ENCODE assay signal across 16 cellular contexts in the genomic region with DNA sequence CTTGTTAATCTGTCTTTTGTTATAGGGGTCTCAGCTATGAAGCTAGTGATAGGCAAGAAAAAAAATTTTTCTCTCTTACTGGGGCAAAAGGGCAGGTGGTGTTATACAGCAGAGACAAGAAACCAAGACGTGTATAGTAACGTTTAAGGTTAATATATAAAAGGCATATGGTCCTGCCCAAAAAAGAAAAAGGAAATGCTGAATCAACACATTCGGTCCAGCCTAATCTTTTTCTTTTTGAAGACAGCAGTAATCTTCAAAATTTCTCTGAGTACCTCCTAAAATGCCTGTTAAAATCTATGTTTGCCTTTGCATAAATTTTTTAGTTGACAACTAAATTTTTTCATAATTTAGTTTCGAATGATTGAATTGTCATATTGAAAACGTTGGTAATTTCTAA. TPM values are rescaled to one million over a fixed set of nuclear protein-coding genes. Genes with fewer than 3 reads are reported as not detected.
DNase-seq lines count a peak whose midpoint lies in the region; ATAC-seq, FAIRE-seq and TF ChIP-seq lines count a peak whose summit lies in the region.
"Had no signal": no experiment of that assay in that cellular context is flagged by ENCODE, and none has a peak within 500 bp of the region (broad histone marks: within the 10 kb centered on the region; RNA-seq: fewer than 3 reads in every experiment).

No MANE protein-coding gene starts in this region.

- H2BK20ac ChIP-seq in IMR-90 (ENCODE audit: low read depth, low read length) = no peak overlapping the region

- TF ChIP-seq CTCF in IMR-90 (conservative IDR thresholded peaks at IDR 0.05; ENCODE audit: low read depth, low read length) (no peak), smooth muscle cell (IDR thresholded peaks at IDR 0.05; ENCODE audit: borderline replicate concordance, insufficient read depth, poor library complexity, severe bottlenecking) (no peak)

- H3K18ac ChIP-seq in IMR-90 (ENCODE audit: low read depth, low read length) = no peak overlapping the region

- H3K9me3 ChIP-seq in IMR-90 (ENCODE audit: control insufficient read depth, insufficient read depth, low read length) (no peaks in the 10 kb centered on the region), smooth muscle cell (replicated peaks; ENCODE audit: low read depth) (no peaks in the 10 kb centered on the region)
- H3K9me3 ChIP-seq: BLaER1, Caco-2 had no signal

- H3K4ac ChIP-seq in IMR-90 (ENCODE audit: low read depth, low read length) = no peak overlapping the region

- H4K20me1 ChIP-seq in IMR-90 (ENCODE audit: insufficient read depth, low read length) (peaks cover 4% of the 10 kb centered on the region; the same call in 1 of the 2 replicates), smooth muscle cell (ENCODE audit: low read depth) (peaks cover 95% of the 10 kb centered on the region)
- H4K20me1 ChIP-seq: BLaER1 had no signal

- no TSS peak for BruUV-seq in IMR-90 (replicated peaks; lab: Mats Ljungman, UMichigan)

- H3K4me2 ChIP-seq in IMR-90 (ENCODE audit: low read depth, low read length) (no peak overlapping the region), smooth muscle cell (no peak overlapping the region)
- H3K4me2 ChIP-seq: BLaER1, GM23338 had no signal

- POLR2A ChIA-PET in IMR-90 (lab: Charles Lee; ENCODE audit: unreplicated experiment) = no interaction called here

- peaks cover 18% of the 10 kb centered on the region for H3F3A ChIP-seq in smooth muscle cell (ENCODE audit: low read depth)

- no peak overlapping the region for H2AFZ ChIP-seq in IMR-90 (replicated peaks; ENCODE audit: low read length, poor library complexity)
- H2AFZ ChIP-seq in smooth muscle cell (ENCODE audit: low read depth) = no peak overlapping the region
- H2AFZ ChIP-seq: GM23338 had no signal

- H3K9ac ChIP-seq in IMR-90 (ENCODE audit: low read depth, low read length) = no peak overlapping the region
- no peak overlapping the region for H3K9ac ChIP-seq in smooth muscle cell (ENCODE audit: low read depth)
- H3K9ac ChIP-seq: BLaER1 had no signal

- no peaks in the 10 kb centered on the region for H3K4me1 Mint-ChIP-seq in stimulated activated naive B cell treated with anti-CD40 and anti-IgM and Interleukin-4, amounts not matched to agents 10 μg/mL and 1 μg/mL and 100 μg/mL, for 72 hours
- H3K4me1 Mint-ChIP-seq: CD8-positive, alpha-beta memory T cell had no signal

- no peak overlapping the region for H2BK5ac ChIP-seq in IMR-90 (ENCODE audit: low read depth, low read length, poor library complexity, severe bottlenecking)

- H2BK120ac ChIP-seq in IMR-90 (ENCODE audit: low read depth, low read length) = no peak overlapping the region

- H3K4me3 ChIP-seq in IMR-90 (ENCODE audit: insufficient read depth, low read depth, low read length) (no peak overlapping the region), smooth muscle cell (no peak overlapping the region)
- H3K4me3 ChIP-seq: BLaER1, GM23338 had no signal

- no CpG with 5 or more reads among the region's 5 CpGs for WGBS in IMR-90 (ENCODE audit: extremely low coverage in 2 of 2, insufficient read length in 1 of 2), 2 experiments
- 97% methylated on average over 5 of the region's 5 CpGs for WGBS in smooth muscle cell (ENCODE audit: low lambda C conversion rate)

- H3K27ac Mint-ChIP-seq in stimulated activated naive B cell treated with anti-CD40 and anti-IgM and Interleukin-4, amounts not matched to agents 10 μg/mL and 1 μg/mL and 100 μg/mL, for 72 hours = no peak overlapping the region
- H3K27ac Mint-ChIP-seq: GM23338, H9 had no signal

- H3K27me3 Mint-ChIP-seq in stimulated activated naive B cell treated with anti-CD40 and anti-IgM and Interleukin-4, amounts not matched to agents 10 μg/mL and 1 μg/mL and 100 μg/mL, for 72 hours = no peaks in the 10 kb centered on the region
- H3K27me3 Mint-ChIP-seq: CD8-positive, alpha-beta memory T cell had no signal

- H4K8ac ChIP-seq in IMR-90 (ENCODE audit: low read depth in 2 of 2, low read length in 2 of 2) = no peak overlapping the region

- peak; percentile 26 for FAIRE-seq in RCC 7860 (lab: Jason Lieb, UNC)
- peak; percentile 24 for FAIRE-seq in colon (lab: Jason Lieb, UNC)
- FAIRE-seq: GM12892 had no signal

- H3K36me3 ChIP-seq in IMR-90 (ENCODE audit: control insufficient read depth, insufficient read depth, low read length) (peaks cover 14% of the 10 kb centered on the region), smooth muscle cell (ENCODE audit: low read depth) (peaks cover 38% of the 10 kb centered on the region)

- H3K23ac ChIP-seq in IMR-90 (ENCODE audit: low read depth, low read length) = no peak overlapping the region

- dilution Hi-C loops in IMR-90 (cut with HindIII; ENCODE audit: low sequenced_read_pairs, unreplicated experiment) = no loop called here

- H2AK9ac ChIP-seq in IMR-90 (replicated peaks; ENCODE audit: low read depth, low read length, poor library complexity) = no peak overlapping the region

- H3K27ac ChIP-seq in IMR-90 (ENCODE audit: insufficient read depth, low read length) = no peak overlapping the region
- H3K27ac ChIP-seq in smooth muscle cell (ENCODE audit: low read depth) = peak overlapping the region; percentile 51
- H3K27ac ChIP-seq: BLaER1 had no signal

- no peaks in the 10 kb centered on the region for H3K27me3 ChIP-seq in IMR-90 (ENCODE audit: control insufficient read depth, insufficient read depth, low read length)
- H3K27me3 ChIP-seq in smooth muscle cell (ENCODE audit: low read depth) = no peaks in the 10 kb centered on the region
- H3K27me3 ChIP-seq: BLaER1 had no signal

- no peak overlapping the region for H4K5ac ChIP-seq in IMR-90 (ENCODE audit: low read depth, low read length)

- H3K56ac ChIP-seq in IMR-90 (ENCODE audit: extremely low read depth, insufficient read depth, low read length) = no peak overlapping the region

- no peak for TF ChIP-seq POLR2A in IMR-90 (IDR thresholded peaks at IDR 0.05; ENCODE audit: low read depth, low read length)

- no peak overlapping the region for H2AK5ac ChIP-seq in IMR-90 (ENCODE audit: low read depth, low read length)

- H3K79me2 ChIP-seq in smooth muscle cell (ENCODE audit: low read depth) = peaks cover 18% of the 10 kb centered on the region

- CTCF ChIA-PET in IMR-90 (lab: Yijun Ruan, JAX) = no interaction called here

- no peak overlapping the region for H3K4me3 Mint-ChIP-seq in stimulated activated naive B cell treated with anti-CD40 and anti-IgM and Interleukin-4, amounts not matched to agents 10 μg/mL and 1 μg/mL and 100 μg/mL, for 72 hours
- H3K4me3 Mint-ChIP-seq: CD8-positive, alpha-beta memory T cell; GM23338; H9 had no signal

- ATAC-seq in IMR-90 (ENCODE audit: low read depth) = no peak
- no peak for ATAC-seq in stimulated activated naive B cell treated with anti-CD40 and anti-IgM and Interleukin-4, amounts not matched to agents 10 μg/mL and 1 μg/mL and 100 μg/mL, for 72 hours (replicated peaks)
- ATAC-seq in HG03571 (IDR thresholded peaks at IDR 0.05; ENCODE audit: unreplicated experiment) = no peak
- ATAC-seq: GM23338 had no signal

- intact Hi-C loops in IMR-90 (cut with micrococcal nuclease) = no loop called here

- H3K36me3 Mint-ChIP-seq in stimulated activated naive B cell treated with anti-CD40 and anti-IgM and Interleukin-4, amounts not matched to agents 10 μg/mL and 1 μg/mL and 100 μg/mL, for 72 hours = peaks cover 17 to 18% of the 10 kb centered on the region in 2 donors

- no peak overlapping the region for H4K91ac ChIP-seq in IMR-90 (ENCODE audit: insufficient read depth, low read depth, low read length)

- H3K79me1 ChIP-seq in IMR-90 (ENCODE audit: low read depth in 1 of 2, low read length in 2 of 2) = peaks cover 24 to 38% of the 10 kb centered on the region in 2 experiments

- H2BK15ac ChIP-seq in IMR-90 (ENCODE audit: low read depth, low read length) = no peak overlapping the region

- in situ Hi-C loops in IMR-90 (cut with MboI; ENCODE audit: low sequenced_read_pairs) = no loop called here

- no peak for DNase-seq in IMR-90
- DNase-seq in RCC 7860 (ENCODE audit: low spot score) = no peak
- no peak for DNase-seq in smooth muscle cell (lab: John Stamatoyannopoulos, UW; ENCODE audit: unreplicated experiment)
- DNase-seq in stimulated activated naive B cell treated with anti-CD40 and anti-IgM and Interleukin-4, amounts not matched to agents 10 μg/mL and 1 μg/mL and 100 μg/mL, for 72 hours = no peak
- no peak for DNase-seq in ureter (ENCODE audit: low spot score)
- DNase-seq: AML-193; Caco-2; CD8-positive, alpha-beta memory T cell; DND-41; GDM1; H9 had no signal

- no peak for TF ChIP-seq RAD21 in IMR-90 (IDR thresholded peaks at IDR 0.05; ENCODE audit: low read length)

- 0 out of 2 replicates have a peak, but pooled peaks cover 3% of the 10 kb centered on the region for H3K9me1 ChIP-seq in IMR-90 (ENCODE audit: insufficient read depth, low read length)

- no peak overlapping the region for H3K14ac ChIP-seq in IMR-90 (replicated peaks; ENCODE audit: low read depth, low read length)

- H3K9me3 Mint-ChIP-seq in stimulated activated naive B cell treated with anti-CD40 and anti-IgM and Interleukin-4, amounts not matched to agents 10 μg/mL and 1 μg/mL and 100 μg/mL, for 72 hours = no peaks in the 10 kb centered on the region
- H3K9me3 Mint-ChIP-seq: CD8-positive, alpha-beta memory T cell; GM23338; H9 had no signal

- H3K4me1 ChIP-seq in IMR-90 (ENCODE audit: control insufficient read depth, insufficient read depth, low read length) (peaks cover 9% of the 10 kb centered on the region; the same call in 1 of the 2 replicates), smooth muscle cell (ENCODE audit: low read depth) (no peaks in the 10 kb centered on the region)
- H3K4me1 ChIP-seq: BLaER1, Caco-2 had no signal

TF ChIP-seq in IMR-90, 13 proteins besides CTCF, POLR2A, EP300 and RAD21:
- TF ChIP-seq RCOR1 (IDR thresholded peaks at IDR 0.05; ENCODE audit: insufficient replicate concordance, low read length) = no peak
- TF ChIP-seq CEBPB (IDR thresholded peaks at IDR 0.05; ENCODE audit: low read depth, low read length) = no peak
- peak; percentile 53; the same call in 1 of the 2 replicates for TF ChIP-seq MAFK (IDR thresholded peaks at IDR 0.05; ENCODE audit: low read depth, low read length)
- no peak for TF ChIP-seq BHLHE40 (IDR thresholded peaks at IDR 0.05; ENCODE audit: low read depth, low read length)

RNA-seq across cellular contexts. Expression of a gene that starts 54.5 kb away (rescaled TPM):
- total RNA-seq in IMR-90 (2012; rRNA removed) (241 and 376 TPM in 2 replicates), smooth muscle cell (489 and 568 TPM in 2 replicates), ureter (25.0 TPM)
- polyA plus RNA-seq in IMR-90 (2012; rRNA removed) (133 and 178 TPM in 2 replicates), smooth muscle cell (366 and 467 TPM in 2 replicates)
- polyA plus RNA-seq in IMR-90 (2012; cell fraction: cytosol; rRNA removed) = 23.4 and 30.4 TPM in 2 replicates
- 5.0 and 68.2 TPM in 2 replicates for polyA plus RNA-seq in IMR-90 (2012; cell fraction: nucleus; rRNA removed; ENCODE audit: low replicate concordance)
